In genomic region chr4:109928327-109929045, GRCh38 we compare ENCODE assay signal across 27 cellular contexts. TPM values are rescaled to one million over a fixed set of nuclear protein-coding genes. Genes with fewer than 3 reads are reported as not detected.
"Had no signal": no experiment of that assay in that cellular context is flagged by ENCODE, and none has a peak within 500 bp of the region (broad histone marks: within the 10 kb centered on the region; RNA-seq: fewer than 3 reads in every experiment).

No MANE protein-coding gene starts in this region.

- H3K27ac ChIP-seq: breast epithelium, Peyer's patch, RWPE1, SJCRH30 had no signal

- H3K36me3 ChIP-seq: breast epithelium, Peyer's patch, SJCRH30 had no signal

- H3K4me1 Mint-ChIP-seq: activated B cell treated with CpG ODN at 0.5 μM for 24 hours; activated CD4-positive, alpha-beta T cell treated with anti-CD3 and anti-CD28 coated beads, Interleukin-2, amount 10 ng/mL, durations not matched to agents 24 days and 14 days had no signal

- DNase-seq: activated B cell treated with CpG ODN at 0.5 μM for 24 hours; activated CD4-positive, alpha-beta memory T cell treated with anti-CD3 and anti-CD28 coated beads for 36 hours; activated CD4-positive, alpha-beta T cell treated with anti-CD3 and anti-CD28 coated beads for 1 hour; activated CD4-positive, alpha-beta T cell treated with anti-CD3 and anti-CD28 coated beads, Interleukin-2, amount 10 ng/mL, durations not matched to agents 24 days and 14 days; activated CD8-positive, alpha-beta memory T cell treated with anti-CD3 and anti-CD28 coated beads for 24 hours; activated effector memory CD4-positive, alpha-beta T cell treated with anti-CD3 and anti-CD28 coated beads, Interleukin-2, amount 50 U/mL, for 16 hours; activated naive CD4-positive, alpha-beta T cell treated with Interleukin-2 at 50 U/mL for 16 hours; activated T-cell treated with anti-CD3 and anti-CD28 coated beads, Interleukin-2, amount 50 U/mL, for 4 hours; amygdala; caudate nucleus; Kasumi-1; NCI-H1105 treated with DMSO at 0.1 percent for 48 hours; NCI-H146; NCI-H187 treated with DMSO at 0.1 percent for 48 hours; NCI-H2081 treated with DMSO at 0.1 percent for 48 hours; NCI-H446; NCI-H524; Peyer's patch; Right ventricle myocardium superior; SJCRH30; SW 1271 had no signal

- H3K4me3 Mint-ChIP-seq: activated B cell treated with CpG ODN at 0.5 μM for 24 hours; activated CD4-positive, alpha-beta memory T cell treated with anti-CD3 and anti-CD28 coated beads for 36 hours; activated CD4-positive, alpha-beta T cell treated with anti-CD3 and anti-CD28 coated beads, Interleukin-2, amount 10 ng/mL, durations not matched to agents 24 days and 14 days; activated T-cell treated with anti-CD3 and anti-CD28 coated beads, Interleukin-2, amount 50 U/mL, for 4 hours; T-helper 2 cell treated with Interferon-gamma antibody and Interleukin-4, amounts not matched to agents 5 μg/mL and 100 μg/mL, for 36 hours had no signal

- H3K27me3 ChIP-seq: breast epithelium, Peyer's patch, SJCRH30 had no signal

- H3K9me3 ChIP-seq: breast epithelium, Peyer's patch, SJCRH30 had no signal

- ATAC-seq: activated naive CD4-positive, alpha-beta T cell treated with anti-CD3 and anti-CD28 coated beads, Interleukin-2, amount 50 U/mL, for 72 hours; activated T-cell treated with anti-CD3 and anti-CD28 coated beads, Interleukin-2, amount 50 U/mL, for 4 hours; SK-N-SH treated with all-trans-retinoic acid at 6 μM for 48 hours had no signal

- H3K27ac Mint-ChIP-seq: activated B cell treated with CpG ODN at 0.5 μM for 24 hours; activated CD4-positive, alpha-beta memory T cell treated with anti-CD3 and anti-CD28 coated beads for 36 hours; activated CD4-positive, alpha-beta T cell treated with anti-CD3 and anti-CD28 coated beads, Interleukin-2, amount 10 ng/mL, durations not matched to agents 24 days and 14 days; activated naive CD4-positive, alpha-beta T cell treated with anti-CD3 and anti-CD28 coated beads, Interleukin-2, amount 50 U/mL, for 72 hours; T-helper 2 cell treated with Interferon-gamma antibody and Interleukin-4, amounts not matched to agents 5 μg/mL and 100 μg/mL, for 36 hours had no signal

- H3K4me1 ChIP-seq: breast epithelium, Peyer's patch, SJCRH30 had no signal

- H3K9me3 Mint-ChIP-seq: activated B cell treated with CpG ODN at 0.5 μM for 24 hours; activated CD4-positive, alpha-beta memory T cell treated with anti-CD3 and anti-CD28 coated beads for 36 hours; activated CD4-positive, alpha-beta T cell treated with anti-CD3 and anti-CD28 coated beads, Interleukin-2, amount 10 ng/mL, durations not matched to agents 24 days and 14 days; activated naive CD4-positive, alpha-beta T cell treated with anti-CD3 and anti-CD28 coated beads, Interleukin-2, amount 50 U/mL, for 72 hours; activated T-cell treated with anti-CD3 and anti-CD28 coated beads, Interleukin-2, amount 50 U/mL, for 4 hours; T-helper 2 cell treated with Interferon-gamma antibody and Interleukin-4, amounts not matched to agents 5 μg/mL and 100 μg/mL, for 36 hours had no signal

- H3K27me3 Mint-ChIP-seq: activated B cell treated with CpG ODN at 0.5 μM for 24 hours; activated CD4-positive, alpha-beta memory T cell treated with anti-CD3 and anti-CD28 coated beads for 36 hours; activated CD4-positive, alpha-beta T cell treated with anti-CD3 and anti-CD28 coated beads, Interleukin-2, amount 10 ng/mL, durations not matched to agents 24 days and 14 days had no signal

- H3K4me3 ChIP-seq: breast epithelium, Peyer's patch, SJCRH30 had no signal

- H3K36me3 Mint-ChIP-seq: activated CD4-positive, alpha-beta memory T cell treated with anti-CD3 and anti-CD28 coated beads for 36 hours; activated naive CD4-positive, alpha-beta T cell treated with anti-CD3 and anti-CD28 coated beads, Interleukin-2, amount 50 U/mL, for 72 hours had no signal

RNA-seq across cellular contexts. Expression of gene EGF, which starts 15.8 kb away (rescaled TPM):
- total RNA-seq: activated B cell treated with CpG ODN at 0.5 μM for 24 hours; activated CD4-positive, alpha-beta memory T cell treated with anti-CD3 and anti-CD28 coated beads for 36 hours; activated CD4-positive, alpha-beta T cell treated with anti-CD3 and anti-CD28 coated beads, Interleukin-2, amount 10 ng/mL, durations not matched to agents 24 days and 14 days; activated naive CD4-positive, alpha-beta T cell treated with anti-CD3 and anti-CD28 coated beads, Interleukin-2, amount 50 U/mL, for 72 hours; T-helper 1 cell treated with Interleukin-12 subunit alpha and Interleukin-12 subunit beta and Interleukin-4 antibody, amounts not matched to agents 30 ng/mL and 1 ng/mL, for 36 hours had no signal
